ENCODE assay signal across 12 cellular contexts in the genomic region with DNA sequence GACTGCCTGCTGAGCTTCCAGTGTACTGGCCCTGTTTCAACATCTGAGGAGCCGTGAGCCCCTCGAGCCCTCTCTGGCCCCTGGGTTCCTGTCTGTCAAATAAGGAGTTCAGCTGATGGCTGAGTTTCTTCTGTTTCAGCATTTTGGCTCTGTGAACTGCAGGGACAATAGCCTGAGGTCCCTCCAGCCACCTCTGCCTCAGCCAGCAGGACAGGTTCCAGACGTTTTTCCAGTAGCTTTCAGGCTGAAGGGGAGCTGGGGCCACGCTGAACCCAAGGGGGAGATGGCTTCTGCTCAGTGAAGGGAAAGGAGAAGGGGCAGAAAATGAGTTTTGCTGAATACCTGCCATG. TPM values are rescaled to one million over a fixed set of nuclear protein-coding genes. Genes with fewer than 3 reads are reported as not detected.
DNase-seq lines count a peak whose midpoint lies in the region; ATAC-seq and TF ChIP-seq lines count a peak whose summit lies in the region.
"Had no signal": no experiment of that assay in that cellular context is flagged by ENCODE, and none has a peak within 500 bp of the region (broad histone marks: within the 10 kb centered on the region; RNA-seq: fewer than 3 reads in every experiment).

No MANE protein-coding gene starts in this region.

- CTCF ChIA-PET in WTC11 (lab: Charles Lee) = interaction anchor here (0.6 to 1.4 kb wide), 3 partner anchors 22 to 77 kb away, joined by 3 to 5 read pairs (median 3); no protein-coding TSS in a partner anchor

- H3K4me1 ChIP-seq in SJSA1 (replicated peaks) (peaks cover 24% of the 10 kb centered on the region), prostate gland (replicated peaks) (peaks cover 37% of the 10 kb centered on the region)

- H3K4me3 Mint-ChIP-seq in CD14-positive monocyte = peak overlapping the region; percentile 51 to 78
- H3K4me3 Mint-ChIP-seq in WTC11 = no peak overlapping the region
- H3K4me3 Mint-ChIP-seq: activated B cell treated with CpG ODN at 0.5 μM for 24 hours had no signal

- no peaks in the 10 kb centered on the region for H3K27me3 ChIP-seq in SJSA1 (replicated peaks)
- H3K27me3 ChIP-seq in prostate gland (replicated peaks; ENCODE audit: insufficient read depth) = no peaks in the 10 kb centered on the region

- peaks cover 77% of the 10 kb centered on the region for H3K4me1 Mint-ChIP-seq in CD14-positive monocyte
- peaks cover 7% of the 10 kb centered on the region for H3K4me1 Mint-ChIP-seq in WTC11

- H3K27ac Mint-ChIP-seq in CD14-positive monocyte = peak overlapping the region; percentile 87 to 93 (median 88)
- H3K27ac Mint-ChIP-seq in WTC11 = no peak overlapping the region
- H3K27ac Mint-ChIP-seq: activated B cell treated with CpG ODN at 0.5 μM for 24 hours had no signal

- intact Hi-C loops in CD14-positive monocyte (cut with micrococcal nuclease) (loop anchor here in 1 of 2 donors (2.0 to 10.0 kb wide), 3 partner anchors 15 to 1975 kb away; partner anchors contain the start of genes ADGRF3, CENPO, PTRHD1 and SELENOI), prostate gland (cut with DNase I) (no loop called here)

- H3K36me3 ChIP-seq in SJSA1 (peaks cover 81% of the 10 kb centered on the region), prostate gland (no peaks in the 10 kb centered on the region)

- H3K9me3 Mint-ChIP-seq in CD14-positive monocyte = peaks cover 0 to 2% (median 0%) of the 10 kb centered on the region in 7 donors
- no peaks in the 10 kb centered on the region for H3K9me3 Mint-ChIP-seq in WTC11
- H3K9me3 Mint-ChIP-seq: activated B cell treated with CpG ODN at 0.5 μM for 24 hours had no signal

- WGBS in prostate gland = 10% methylated on average over 4 of the region's 4 CpGs

- H3K27me3 Mint-ChIP-seq in CD14-positive monocyte (ENCODE audit: low read depth in 3 of 3) = no peaks in the 10 kb centered on the region
- peaks cover 7% of the 10 kb centered on the region; the same call in 1 of the 2 replicates for H3K27me3 Mint-ChIP-seq in WTC11 (ENCODE audit: low read depth)
- H3K27me3 Mint-ChIP-seq: activated B cell treated with CpG ODN at 0.5 μM for 24 hours had no signal

- H3K27ac ChIP-seq in SJSA1 (0 out of 2 replicates have a peak overlapping the region, but pooled peaks have one; percentile 9), prostate gland (peak overlapping the region; percentile 46 to 83)

- POLR2A ChIA-PET in WTC11 (lab: Charles Lee) = interaction anchor here (1.4 kb wide), 1 partner anchor 16 kb away, joined by 3 read pairs; the partner anchor contains the start of gene CENPA

- no peak for DNase-seq in CD14-positive monocyte (ENCODE audit: low spot score)
- no peak for DNase-seq in SJSA1 (ENCODE audit: low read depth in 1 of 2, low spot score in 2 of 2)
- no peak for DNase-seq in fibroblast of the aortic adventitia (ENCODE audit: low read depth)
- peak; percentile 35 for DNase-seq in prostate gland (ENCODE audit: low spot score)
- DNase-seq in mesenteric fat pad (ENCODE audit: low spot score) = no peak
- DNase-seq in WTC11 (ENCODE audit: low spot score) = no peak
- no peak for DNase-seq in SHP77 treated with DMSO at 0.1 percent for 48 hours (lab: John Stamatoyannopoulos, UW)
- no peak for DNase-seq in HT-29 (ENCODE audit: low spot score)
- DNase-seq: activated B cell treated with CpG ODN at 0.5 μM for 24 hours; amniotic stem cell; NCI-H1092; stimulated activated CD4-positive, alpha-beta T cell treated with anti-CD3 and anti-CD28 coated beads, Interleukin-4, amount 100 ng/mL, for 1 hour had no signal

- no peak for TF ChIP-seq CTCF in CD14-positive monocyte (IDR thresholded peaks at IDR 0.05)
- TF ChIP-seq CTCF in fibroblast of the aortic adventitia (IDR thresholded peaks at IDR 0.05; ENCODE audit: insufficient read depth, low read length) = no peak
- TF ChIP-seq CTCF in prostate gland (IDR thresholded peaks at IDR 0.05) = no peak
- TF ChIP-seq CTCF in WTC11 (IDR thresholded peaks at IDR 0.05) = no peak

- ATAC-seq in WTC11 = no peak

- peaks cover 30 to 43% of the 10 kb centered on the region in 2 donors for H3K36me3 Mint-ChIP-seq in CD14-positive monocyte
- no peaks in the 10 kb centered on the region for H3K36me3 Mint-ChIP-seq in WTC11

- H3K9me3 ChIP-seq in SJSA1 (replicated peaks) (no peaks in the 10 kb centered on the region), prostate gland (no peaks in the 10 kb centered on the region)

- TF ChIP-seq POLR2A in prostate gland (IDR thresholded peaks at IDR 0.05) = no peak

- H3K4me3 ChIP-seq in SJSA1 (no peak overlapping the region), fibroblast of the aortic adventitia (ENCODE audit: low read depth, low read length) (peak overlapping the region; percentile 14), prostate gland (no peak overlapping the region)

TF ChIP-seq in WTC11, 78 proteins besides CTCF, POLR2A, EP300 and RAD21:
- TF ChIP-seq ERG (CRISPR knock-in tag; IDR thresholded peaks at IDR 0.05) (no peak), NFATC4 (CRISPR knock-in tag; IDR thresholded peaks at IDR 0.05) (no peak), ZNF317 (CRISPR knock-in tag; IDR thresholded peaks at IDR 0.05; ENCODE audit: borderline replicate concordance, low read depth) (no peak), NR1H2 (CRISPR knock-in tag; IDR thresholded peaks at IDR 0.05) (no peak), ZNF263 (CRISPR knock-in tag; IDR thresholded peaks at IDR 0.05; ENCODE audit: low read depth) (no peak), CREB1 (CRISPR knock-in tag; IDR thresholded peaks at IDR 0.05) (no peak), E2F4 (CRISPR knock-in tag; IDR thresholded peaks at IDR 0.05; ENCODE audit: borderline replicate concordance, low read depth) (no peak), PREB (CRISPR knock-in tag; IDR thresholded peaks at IDR 0.05; ENCODE audit: borderline replicate concordance) (no peak), CBFB (CRISPR knock-in tag; IDR thresholded peaks at IDR 0.05; ENCODE audit: low read depth) (no peak), RORB (CRISPR knock-in tag; IDR thresholded peaks at IDR 0.05) (no peak), ZNF219 (CRISPR knock-in tag; IDR thresholded peaks at IDR 0.05; ENCODE audit: borderline replicate concordance) (no peak)
- TF ChIP-seq, protein P1, sequence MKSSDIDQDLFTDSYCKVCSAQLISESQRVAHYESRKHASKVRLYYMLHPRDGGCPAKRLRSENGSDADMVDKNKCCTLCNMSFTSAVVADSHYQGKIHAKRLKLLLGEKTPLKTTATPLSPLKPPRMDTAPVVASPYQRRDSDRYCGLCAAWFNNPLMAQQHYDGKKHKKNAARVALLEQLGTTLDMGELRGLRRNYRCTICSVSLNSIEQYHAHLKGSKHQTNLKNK (CRISPR knock-in tag; IDR thresholded peaks at IDR 0.05) = no peak
TF ChIP-seq in WTC11: peak in this region for 0.

RNA-seq across cellular contexts. Expression of gene SLC35F6, which starts 5.4 kb away (rescaled TPM):
- polyA plus RNA-seq in CD14-positive monocyte = 10 to 100 TPM; 11.3 to 15.1 TPM
- 35.9 and 55.2 TPM in 2 replicates for total RNA-seq in SJSA1 (2014; rRNA removed; shearing (Covaris generic))
- total RNA-seq in fibroblast of the aortic adventitia (ENCODE audit: low replicate concordance) (16.7 and 80.8 TPM in 2 replicates), prostate gland (10 to 100 TPM; 56.6 to 58.6 TPM), mesenteric fat pad (65.5 TPM), WTC11 (2021) (10.3 to 12.0 TPM (median 11.9 TPM) in 3 replicates)
- 24.3 and 27.5 TPM in 2 replicates for total RNA-seq in HT-29 (2014; rRNA removed; shearing (Covaris generic))

RNA-seq across cellular contexts. Expression of gene CENPA, which starts 16.4 kb away (rescaled TPM):
- polyA plus RNA-seq in CD14-positive monocyte = not detected
- 17.9 and 42.8 TPM in 2 replicates for total RNA-seq in SJSA1 (2014; rRNA removed; shearing (Covaris generic))
- 9.2 TPM in 1 of 2 replicates, not detected in the other for total RNA-seq in fibroblast of the aortic adventitia (ENCODE audit: low replicate concordance)
- under 1 TPM; 0.23 to 0.68 TPM for total RNA-seq in prostate gland
- total RNA-seq in mesenteric fat pad = 0.32 TPM
- 37.4 to 45.6 TPM (median 40.2 TPM) in 3 replicates for total RNA-seq in WTC11 (2021)
- total RNA-seq in HT-29 (2014; rRNA removed; shearing (Covaris generic)) = 18.3 and 26.9 TPM in 2 replicates
